Comparison of ENCODE assay signal across 1 cellular context in genomic region chr14:65287264-65288131, GRCh38.
TF ChIP-seq lines count a peak whose summit lies in the region.

No MANE protein-coding gene starts in this region.

TF ChIP-seq in GM12878, 131 proteins besides CTCF, POLR2A, EP300 and RAD21 (continued from another document):
- TF ChIP-seq MYB (IDR thresholded peaks at IDR 0.05; ENCODE audit: borderline replicate concordance, low read depth, low read length) (no peak), SREBF2 (IDR thresholded peaks at IDR 0.05; ENCODE audit: low read length) (no peak), HDGF (IDR thresholded peaks at IDR 0.05) (no peak), ATF3 (IDR thresholded peaks at IDR 0.05; ENCODE audit: borderline replicate concordance, extremely low read depth, low read depth, low read length) (no peak), BRCA1 (IDR thresholded peaks at IDR 0.05; ENCODE audit: low read depth, low read length) (no peak), KDM1A (IDR thresholded peaks at IDR 0.05; ENCODE audit: borderline replicate concordance) (no peak), NBN (IDR thresholded peaks at IDR 0.05) (peak; percentile 60; the same call in 1 of the 2 replicates), EZH2 (IDR thresholded peaks at IDR 0.05; ENCODE audit: borderline replicate concordance, control insufficient read depth, low read depth, low read length) (no peak), CUX1 (IDR thresholded peaks at IDR 0.05; ENCODE audit: insufficient replicate concordance, low read depth, low read length) (no peak), IRF5 (IDR thresholded peaks at IDR 0.05; ENCODE audit: borderline replicate concordance) (no peak), PKNOX1 (IDR thresholded peaks at IDR 0.05) (no peak), ESRRA (IDR thresholded peaks at IDR 0.05; ENCODE audit: low read length) (no peak), MYC (IDR thresholded peaks at IDR 0.05; ENCODE audit: insufficient read depth, insufficient read length, insufficient replicate concordance, low read length, severe bottlenecking) (no peak), MEF2A (IDR thresholded peaks at IDR 0.05; ENCODE audit: insufficient read depth, low read depth, low read length) (peak; percentile 69), EED (IDR thresholded peaks at IDR 0.05; ENCODE audit: low read depth) (peak; percentile 97), SMARCA5 (IDR thresholded peaks at IDR 0.05) (no peak), STAT1 (conservative IDR thresholded peaks at IDR 0.05) (no peak), BMI1 (IDR thresholded peaks at IDR 0.05; ENCODE audit: borderline replicate concordance) (no peak), MXI1 (IDR thresholded peaks at IDR 0.05; ENCODE audit: low read depth, low read length) (0 out of 2 replicates have a peak, but pooled peaks have one; percentile 17), NRF1 (conservative IDR thresholded peaks at IDR 0.05; ENCODE audit: low read depth, low read length) (no peak), RAD51 (IDR thresholded peaks at IDR 0.05) (no peak), BACH1 (IDR thresholded peaks at IDR 0.05; ENCODE audit: borderline replicate concordance) (no peak), RELA (IDR thresholded peaks at IDR 0.05; ENCODE audit: borderline replicate concordance, partially characterized antibody) (no peak), ETV6 (conservative IDR thresholded peaks at IDR 0.05 in 1 of 2, IDR thresholded peaks at IDR 0.05 in 1 of 2; ENCODE audit: borderline replicate concordance in 1 of 2, low read depth in 1 of 2) (peak in 1 of 2 experiments; percentile 78; a peak in 2 of 4 replicates), TCF12 (IDR thresholded peaks at IDR 0.05; ENCODE audit: low read depth, low read length) (peak; percentile 100), GATAD2B (conservative IDR thresholded peaks at IDR 0.05; ENCODE audit: low read depth) (peak; percentile 77), CEBPZ (IDR thresholded peaks at IDR 0.05; ENCODE audit: low read depth, low read length) (no peak), ZSCAN29 (IDR thresholded peaks at IDR 0.05) (no peak), CREM (IDR thresholded peaks at IDR 0.05; ENCODE audit: low read depth) (peak; percentile 83), RFX5 (IDR thresholded peaks at IDR 0.05; ENCODE audit: low read depth, low read length) (no peak), YBX1 (IDR thresholded peaks at IDR 0.05) (no peak), RCOR1 (conservative IDR thresholded peaks at IDR 0.05; ENCODE audit: low read depth, low read length) (no peak), ZZZ3 (IDR thresholded peaks at IDR 0.05; ENCODE audit: control insufficient read depth, insufficient read length, low read depth) (no peak), KLF5 (IDR thresholded peaks at IDR 0.05; ENCODE audit: partially characterized antibody) (no peak), DPF2 (IDR thresholded peaks at IDR 0.05) (peak; percentile 82; the same call in 1 of the 2 replicates), SIX5 (IDR thresholded peaks at IDR 0.05; ENCODE audit: low read depth, low read length, severe bottlenecking) (no peak), TCF3 (IDR thresholded peaks at IDR 0.05; ENCODE audit: borderline replicate concordance, insufficient read depth, low read depth, low read length) (peak; percentile 98), IKZF1 (conservative IDR thresholded peaks at IDR 0.05) (peak; percentile 96), NR2C1 (IDR thresholded peaks at IDR 0.05) (no peak), HDAC6 (IDR thresholded peaks at IDR 0.05; ENCODE audit: unreplicated experiment) (no peak), SUZ12 (IDR thresholded peaks at IDR 0.05; ENCODE audit: unreplicated experiment) (no peak), TCF7 (IDR thresholded peaks at IDR 0.05; ENCODE audit: borderline replicate concordance) (peak; percentile 61; the same call in 1 of the 2 replicates), CBX5 (IDR thresholded peaks at IDR 0.05; ENCODE audit: low read depth) (no peak; the same call in 1 of the 2 replicates)
- TF ChIP-seq, protein P1, sequence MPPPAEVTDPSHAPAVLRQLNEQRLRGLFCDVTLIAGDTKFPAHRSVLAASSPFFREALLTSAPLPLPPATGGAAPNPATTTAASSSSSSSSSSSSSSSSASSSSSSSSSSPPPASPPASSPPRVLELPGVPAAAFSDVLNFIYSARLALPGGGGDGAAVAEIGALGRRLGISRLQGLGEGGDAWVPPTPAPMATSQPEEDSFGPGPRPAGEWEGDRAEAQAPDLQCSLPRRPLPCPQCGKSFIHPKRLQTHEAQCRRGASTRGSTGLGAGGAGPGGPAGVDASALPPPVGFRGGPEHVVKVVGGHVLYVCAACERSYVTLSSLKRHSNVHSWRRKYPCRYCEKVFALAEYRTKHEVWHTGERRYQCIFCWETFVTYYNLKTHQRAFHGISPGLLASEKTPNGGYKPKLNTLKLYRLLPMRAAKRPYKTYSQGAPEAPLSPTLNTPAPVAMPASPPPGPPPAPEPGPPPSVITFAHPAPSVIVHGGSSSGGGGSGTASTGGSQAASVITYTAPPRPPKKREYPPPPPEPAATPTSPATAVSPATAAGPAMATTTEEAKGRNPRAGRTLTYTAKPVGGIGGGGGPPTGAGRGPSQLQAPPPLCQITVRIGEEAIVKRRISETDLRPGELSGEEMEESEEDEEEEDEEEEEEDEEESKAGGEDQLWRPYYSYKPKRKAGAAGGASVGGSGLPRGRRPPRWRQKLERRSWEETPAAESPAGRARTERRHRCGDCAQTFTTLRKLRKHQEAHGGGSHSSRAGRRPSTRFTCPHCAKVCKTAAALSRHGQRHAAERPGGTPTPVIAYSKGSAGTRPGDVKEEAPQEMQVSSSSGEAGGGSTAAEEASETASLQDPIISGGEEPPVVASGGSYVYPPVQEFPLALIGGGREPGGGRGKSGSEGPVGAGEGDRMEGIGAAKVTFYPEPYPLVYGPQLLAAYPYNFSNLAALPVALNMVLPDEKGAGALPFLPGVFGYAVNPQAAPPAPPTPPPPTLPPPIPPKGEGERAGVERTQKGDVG (CRISPR knock-in tag; IDR thresholded peaks at IDR 0.05): no peak
- TF ChIP-seq, protein P2, sequence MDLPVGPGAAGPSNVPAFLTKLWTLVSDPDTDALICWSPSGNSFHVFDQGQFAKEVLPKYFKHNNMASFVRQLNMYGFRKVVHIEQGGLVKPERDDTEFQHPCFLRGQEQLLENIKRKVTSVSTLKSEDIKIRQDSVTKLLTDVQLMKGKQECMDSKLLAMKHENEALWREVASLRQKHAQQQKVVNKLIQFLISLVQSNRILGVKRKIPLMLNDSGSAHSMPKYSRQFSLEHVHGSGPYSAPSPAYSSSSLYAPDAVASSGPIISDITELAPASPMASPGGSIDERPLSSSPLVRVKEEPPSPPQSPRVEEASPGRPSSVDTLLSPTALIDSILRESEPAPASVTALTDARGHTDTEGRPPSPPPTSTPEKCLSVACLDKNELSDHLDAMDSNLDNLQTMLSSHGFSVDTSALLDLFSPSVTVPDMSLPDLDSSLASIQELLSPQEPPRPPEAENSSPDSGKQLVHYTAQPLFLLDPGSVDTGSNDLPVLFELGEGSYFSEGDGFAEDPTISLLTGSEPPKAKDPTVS (IDR thresholded peaks at IDR 0.05; ENCODE audit: low read depth, low read length): no peak
- TF ChIP-seq, protein P3, sequence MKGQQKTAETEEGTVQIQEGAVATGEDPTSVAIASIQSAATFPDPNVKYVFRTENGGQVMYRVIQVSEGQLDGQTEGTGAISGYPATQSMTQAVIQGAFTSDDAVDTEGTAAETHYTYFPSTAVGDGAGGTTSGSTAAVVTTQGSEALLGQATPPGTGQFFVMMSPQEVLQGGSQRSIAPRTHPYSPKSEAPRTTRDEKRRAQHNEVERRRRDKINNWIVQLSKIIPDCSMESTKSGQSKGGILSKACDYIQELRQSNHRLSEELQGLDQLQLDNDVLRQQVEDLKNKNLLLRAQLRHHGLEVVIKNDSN (IDR thresholded peaks at IDR 0.05; ENCODE audit: borderline replicate concordance, extremely low read length, insufficient read depth, low read depth, low read length): no peak
- TF ChIP-seq, protein P4, sequence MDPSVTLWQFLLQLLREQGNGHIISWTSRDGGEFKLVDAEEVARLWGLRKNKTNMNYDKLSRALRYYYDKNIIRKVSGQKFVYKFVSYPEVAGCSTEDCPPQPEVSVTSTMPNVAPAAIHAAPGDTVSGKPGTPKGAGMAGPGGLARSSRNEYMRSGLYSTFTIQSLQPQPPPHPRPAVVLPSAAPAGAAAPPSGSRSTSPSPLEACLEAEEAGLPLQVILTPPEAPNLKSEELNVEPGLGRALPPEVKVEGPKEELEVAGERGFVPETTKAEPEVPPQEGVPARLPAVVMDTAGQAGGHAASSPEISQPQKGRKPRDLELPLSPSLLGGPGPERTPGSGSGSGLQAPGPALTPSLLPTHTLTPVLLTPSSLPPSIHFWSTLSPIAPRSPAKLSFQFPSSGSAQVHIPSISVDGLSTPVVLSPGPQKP (IDR thresholded peaks at IDR 0.05; ENCODE audit: low read depth, low read length): no peak
- TF ChIP-seq, protein P5, sequence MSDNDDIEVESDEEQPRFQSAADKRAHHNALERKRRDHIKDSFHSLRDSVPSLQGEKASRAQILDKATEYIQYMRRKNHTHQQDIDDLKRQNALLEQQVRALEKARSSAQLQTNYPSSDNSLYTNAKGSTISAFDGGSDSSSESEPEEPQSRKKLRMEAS (IDR thresholded peaks at IDR 0.05; ENCODE audit: low read depth, low read length): no peak; the same call in 1 of the 2 replicates
